15 cellular contexts compared by ENCODE assay signal in the genomic region with DNA sequence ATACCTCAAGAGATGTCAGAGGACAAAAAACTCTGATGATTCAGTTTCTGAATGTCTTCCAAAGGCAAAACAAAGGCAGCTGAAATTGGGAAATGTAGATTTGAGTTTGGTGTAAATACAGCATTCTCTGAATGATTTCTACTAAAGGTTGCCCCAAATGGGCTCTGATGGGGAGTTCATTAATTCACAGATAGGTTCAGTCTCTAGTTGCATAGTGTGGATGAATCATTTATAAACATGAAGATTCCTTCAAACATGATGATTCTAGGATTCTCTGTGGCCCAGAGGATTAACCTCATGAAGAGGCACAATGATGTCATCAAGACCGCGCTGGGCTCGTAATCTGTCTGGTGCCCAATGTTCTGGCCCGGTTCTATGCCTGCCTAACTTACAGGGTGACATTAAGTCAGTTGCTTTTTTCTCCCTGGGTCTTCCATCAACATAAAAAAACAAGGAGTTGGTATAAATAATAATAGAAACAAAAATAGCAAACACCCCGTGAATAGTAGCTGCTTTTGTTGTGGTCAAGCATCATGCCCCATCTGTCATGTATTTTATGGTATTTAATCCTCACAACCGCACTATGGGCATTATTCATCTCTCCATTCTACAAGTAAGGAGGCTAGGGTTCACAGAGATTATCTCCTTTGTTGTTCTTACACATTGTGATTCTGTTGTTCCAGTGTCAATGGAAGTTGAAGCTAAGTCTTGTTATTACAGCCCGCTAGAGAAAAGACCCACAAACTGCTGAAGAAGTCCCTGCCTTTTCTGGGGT.
DNase-seq lines count a peak whose midpoint lies in the region; ATAC-seq and TF ChIP-seq lines count a peak whose summit lies in the region.
"Had no signal": no experiment of that assay in that cellular context is flagged by ENCODE, and none has a peak within 500 bp of the region (broad histone marks: within the 10 kb centered on the region; RNA-seq: fewer than 3 reads in every experiment).

No MANE protein-coding gene starts in this region.

- POLR2A ChIA-PET in AG04449 (lab: Yijun Ruan, JAX) (no interaction called here), HEK293 (lab: Yijun Ruan, JAX) (no interaction called here)

- H3K4me3 ChIP-seq in AG04449 (ENCODE audit: low read depth, low read length) (no peak overlapping the region), HEK293 (ENCODE audit: low read depth, low read length) (no peak overlapping the region)
- H3K4me3 ChIP-seq: gastrocnemius medialis, K562, prostate gland, transverse colon had no signal

- H3K9me3 ChIP-seq in HEK293 (ENCODE audit: control insufficient read depth, insufficient read depth, low read depth, low read length): no peaks in the 10 kb centered on the region
- H3K9me3 ChIP-seq: gastrocnemius medialis, prostate gland, transverse colon had no signal

- DNase-seq in AG04449 (ENCODE audit: low read depth, low spot score) (peak; percentile 92), amniotic epithelial cell (ENCODE audit: low read depth) (peak; percentile 98), hepatic stellate cell (ENCODE audit: low spot score) (peak; percentile 23), NCI-H82 treated with DMSO at 0.1 percent for 48 hours (lab: John Stamatoyannopoulos, UW; ENCODE audit: unreplicated experiment) (no peak), left colon (no peak), NCI-H82 (lab: John Stamatoyannopoulos, UW) (no peak)
- DNase-seq: activated naive CD4-positive, alpha-beta T cell treated with anti-CD3 and anti-CD28 coated beads for 36 hours; gastrocnemius medialis; NCI-H748 treated with DMSO at 0.1 percent for 48 hours; stimulated activated CD4-positive, alpha-beta T cell treated with anti-CD3 and anti-CD28 coated beads, Interleukin-2, amount 100 ng/mL, for 24 hours; transverse colon had no signal

- intact Hi-C loops in left colon (cut with DNase I, micrococcal nuclease): no loop called here

- CTCF ChIA-PET in AG04449 (lab: Yijun Ruan, JAX): interaction anchor here (1.0 kb wide), 1 partner anchor 860 kb away, joined by 3 read pairs; no protein-coding TSS in a partner anchor
- CTCF ChIA-PET in HEK293 (lab: Yijun Ruan, JAX): interaction anchor here (1.1 kb wide), 1 partner anchor 26 kb away, joined by 4 read pairs; no protein-coding TSS in a partner anchor

- H3K4me1 ChIP-seq in HEK293 (ENCODE audit: control insufficient read depth, insufficient read depth, low read length): no peaks in the 10 kb centered on the region
- H3K4me1 ChIP-seq: prostate gland had no signal

- H3K27ac ChIP-seq in HEK293 (ENCODE audit: extremely low read depth, low read depth, low read length): no peak overlapping the region
- H3K27ac ChIP-seq: gastrocnemius medialis, prostate gland had no signal

- TF ChIP-seq CTCF in AG04449 (IDR thresholded peaks at IDR 0.05; ENCODE audit: insufficient read depth, low read length, missing control alignments) (no peak), HEK293 (tag by site-specific recombination; IDR thresholded peaks at IDR 0.05) (no peak)

- H3K36me3 ChIP-seq in HEK293 (ENCODE audit: control insufficient read depth in 2 of 2, insufficient read depth in 1 of 2, low read length in 2 of 2): no peaks in the 10 kb centered on the region
- H3K36me3 ChIP-seq: gastrocnemius medialis, prostate gland, transverse colon had no signal

- ATAC-seq in left colon (no peak), GM18909 (IDR thresholded peaks at IDR 0.05; ENCODE audit: poor library complexity, unreplicated experiment) (no peak)
- ATAC-seq: gastrocnemius medialis, K562 had no signal

TF ChIP-seq in HEK293, 187 proteins besides CTCF, POLR2A, EP300 and RAD21:
- TF ChIP-seq, protein P1, sequence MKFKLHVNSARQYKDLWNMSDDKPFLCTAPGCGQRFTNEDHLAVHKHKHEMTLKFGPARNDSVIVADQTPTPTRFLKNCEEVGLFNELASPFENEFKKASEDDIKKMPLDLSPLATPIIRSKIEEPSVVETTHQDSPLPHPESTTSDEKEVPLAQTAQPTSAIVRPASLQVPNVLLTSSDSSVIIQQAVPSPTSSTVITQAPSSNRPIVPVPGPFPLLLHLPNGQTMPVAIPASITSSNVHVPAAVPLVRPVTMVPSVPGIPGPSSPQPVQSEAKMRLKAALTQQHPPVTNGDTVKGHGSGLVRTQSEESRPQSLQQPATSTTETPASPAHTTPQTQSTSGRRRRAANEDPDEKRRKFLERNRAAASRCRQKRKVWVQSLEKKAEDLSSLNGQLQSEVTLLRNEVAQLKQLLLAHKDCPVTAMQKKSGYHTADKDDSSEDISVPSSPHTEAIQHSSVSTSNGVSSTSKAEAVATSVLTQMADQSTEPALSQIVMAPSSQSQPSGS (tag by site-specific recombination; IDR thresholded peaks at IDR 0.05; ENCODE audit: low read depth): 0 out of 2 replicates have a peak, but pooled peaks have one; percentile 16
- no peak for TF ChIP-seq OSR2 (tag by site-specific recombination; IDR thresholded peaks at IDR 0.05)

Comparison
In these comparisons a context has a peak if more than half of its experiments do, and no peak if none do; other contexts are left out.
1. DNase-seq: peak in AG04449 (single experiment), amniotic epithelial cell (single experiment) and hepatic stellate cell (single experiment); none in NCI-H82 treated with DMSO at 0.1 percent for 48 hours (single experiment), left colon (0 of 2) and NCI-H82 (single experiment).